Comparison of ENCODE assay signal across 1 cellular context in genomic region chr6:30689022-30689865, GRCh38.
TF ChIP-seq lines count a peak whose summit lies in the region.

No MANE protein-coding gene starts in this region.

TF ChIP-seq in IMR-90, 13 proteins besides CTCF, POLR2A, EP300 and RAD21:
- TF ChIP-seq RFX5 (IDR thresholded peaks at IDR 0.05; ENCODE audit: low read depth, low read length) (no peak), MAFK (IDR thresholded peaks at IDR 0.05; ENCODE audit: low read depth, low read length) (no peak), USF2 (IDR thresholded peaks at IDR 0.05; ENCODE audit: low read depth, low read length) (no peak), MXI1 (IDR thresholded peaks at IDR 0.05; ENCODE audit: borderline replicate concordance, low read depth, low read length) (no peak), CEBPB (IDR thresholded peaks at IDR 0.05; ENCODE audit: low read depth, low read length) (no peak), CHD1 (IDR thresholded peaks at IDR 0.05; ENCODE audit: low read depth, low read length) (no peak)
